17 cellular contexts compared by ENCODE assay signal in the genomic region with DNA sequence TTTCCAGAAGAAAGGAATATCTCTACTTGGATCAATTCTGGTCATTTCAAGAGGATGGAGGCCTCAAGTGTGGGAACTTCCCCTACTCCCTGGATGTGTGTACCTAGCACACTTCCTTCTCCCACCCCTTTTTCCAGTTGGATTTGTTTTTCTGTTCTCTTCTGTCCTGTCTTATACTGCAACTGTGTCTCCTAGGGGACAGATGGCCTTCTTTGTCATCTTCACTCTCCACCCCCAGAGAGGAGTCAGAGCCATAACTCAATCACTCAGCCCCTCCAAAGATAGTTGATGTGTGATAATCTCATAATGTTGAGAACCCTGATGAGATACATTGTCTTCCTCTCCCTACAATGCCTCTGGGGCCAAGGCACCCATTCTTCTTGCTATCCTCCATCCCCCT. TPM values are rescaled to one million over a fixed set of nuclear protein-coding genes. Genes with fewer than 3 reads are reported as not detected.
A peak's percentile ranks its signal among the peaks of the same experiment; 100 is the strongest.
DNase-seq lines count a peak whose midpoint lies in the region; ATAC-seq, FAIRE-seq and TF ChIP-seq lines count a peak whose summit lies in the region.
"Had no signal": no experiment of that assay in that cellular context is flagged by ENCODE, and none has a peak within 500 bp of the region (broad histone marks: within the 10 kb centered on the region; RNA-seq: fewer than 3 reads in every experiment).

No MANE protein-coding gene starts in this region.

- H3K27ac ChIP-seq in astrocyte (ENCODE audit: low read depth, low read length) (no peak overlapping the region), stomach smooth muscle (ENCODE audit: low read length) (peak overlapping the region; percentile 31)
- H3K27ac ChIP-seq: BLaER1 treated with 17β-estradiol and CSF1 and Interleukin-3, amounts not matched to agents 10 nM and 100 nM; Peyer's patch had no signal

- no peak for DNase-seq in activated naive CD4-positive, alpha-beta T cell (lab: John Stamatoyannopoulos, UW)
- DNase-seq in astrocyte (ENCODE audit: low read depth) (no peak), immature natural killer cell (no peak), SK-N-DZ (ENCODE audit: low spot score) (no peak)
- DNase-seq: HCEC 1CT, IMR-90, Kasumi-1, NCI-H187 treated with DMSO at 0.1 percent for 48 hours, NCI-H446 treated with DMSO at 0.1 percent for 48 hours, NCI-H774, Peyer's patch had no signal

- no peaks in the 10 kb centered on the region for H3K27me3 ChIP-seq in astrocyte (ENCODE audit: insufficient read depth, low read length)
- H3K27me3 ChIP-seq in stomach smooth muscle (ENCODE audit: control insufficient read depth in 1 of 2, insufficient read depth in 2 of 2, low read length in 2 of 2), result no peaks in the 10 kb centered on the region
- H3K27me3 ChIP-seq: Peyer's patch had no signal

- H3K79me2 ChIP-seq in astrocyte (ENCODE audit: insufficient read depth, low read length), result no peaks in the 10 kb centered on the region

- no peak overlapping the region for H3K4me2 ChIP-seq in astrocyte (ENCODE audit: low read length)

- H4K20me1 ChIP-seq in astrocyte (ENCODE audit: insufficient read depth, low read length), result no peaks in the 10 kb centered on the region
- H4K20me1 ChIP-seq: BLaER1 treated with 17β-estradiol and CSF1 and Interleukin-3, amounts not matched to agents 10 nM and 100 nM had no signal

- no peaks in the 10 kb centered on the region for H3K27me3 Mint-ChIP-seq in activated naive CD4-positive, alpha-beta T cell treated with anti-CD3 and anti-CD28 coated beads, Interleukin-2, amount 50 U/mL, for 24 hours
- H3K27me3 Mint-ChIP-seq in astrocyte (ENCODE audit: low read depth, unreplicated experiment) (peaks cover 1% of the 10 kb centered on the region), immature natural killer cell (ENCODE audit: low read depth in 3 of 3) (peaks cover 2 to 4% (median 3%) of the 10 kb centered on the region in 3 donors)

- H3K9me3 Mint-ChIP-seq in activated naive CD4-positive, alpha-beta T cell treated with anti-CD3 and anti-CD28 coated beads, Interleukin-2, amount 50 U/mL, for 24 hours, result no peaks in the 10 kb centered on the region
- H3K9me3 Mint-ChIP-seq in astrocyte (ENCODE audit: unreplicated experiment), result peaks cover 2% of the 10 kb centered on the region
- H3K9me3 Mint-ChIP-seq in immature natural killer cell, result no peaks in the 10 kb centered on the region

- no peak for ATAC-seq in HG03520 (IDR thresholded peaks at IDR 0.05; ENCODE audit: unreplicated experiment)
- ATAC-seq in GM19328 (IDR thresholded peaks at IDR 0.05; ENCODE audit: unreplicated experiment), result no peak

- H3K4me3 ChIP-seq in astrocyte (ENCODE audit: insufficient read depth, low read depth, low read length), result no peak overlapping the region
- no peak overlapping the region for H3K4me3 ChIP-seq in stomach smooth muscle (ENCODE audit: low read length in 2 of 2)
- H3K4me3 ChIP-seq: BLaER1 treated with 17β-estradiol and CSF1 and Interleukin-3, amounts not matched to agents 10 nM and 100 nM; Peyer's patch had no signal

- H3K9ac ChIP-seq in astrocyte (ENCODE audit: low read length), result no peak overlapping the region
- no peak overlapping the region for H3K9ac ChIP-seq in stomach smooth muscle (ENCODE audit: low read length in 2 of 2)
- H3K9ac ChIP-seq: BLaER1 treated with 17β-estradiol and CSF1 and Interleukin-3, amounts not matched to agents 10 nM and 100 nM had no signal

- no peak for TF ChIP-seq CTCF in astrocyte (IDR thresholded peaks at IDR 0.05; ENCODE audit: insufficient read depth, low read depth, low read length)

- H3K4me1 Mint-ChIP-seq in activated naive CD4-positive, alpha-beta T cell treated with anti-CD3 and anti-CD28 coated beads, Interleukin-2, amount 50 U/mL, for 24 hours, result peaks cover 31% of the 10 kb centered on the region
- peaks cover 17% of the 10 kb centered on the region for H3K4me1 Mint-ChIP-seq in astrocyte (ENCODE audit: low read depth, unreplicated experiment)
- H3K4me1 Mint-ChIP-seq in immature natural killer cell, result peaks cover 43 to 53% of the 10 kb centered on the region in 2 donors

- H3K27ac Mint-ChIP-seq in activated naive CD4-positive, alpha-beta T cell treated with anti-CD3 and anti-CD28 coated beads, Interleukin-2, amount 50 U/mL, for 24 hours, result peak overlapping the region; percentile 30
- no peak overlapping the region for H3K27ac Mint-ChIP-seq in astrocyte (ENCODE audit: unreplicated experiment)
- peak overlapping the region; percentile 51 to 98 (median 93) for H3K27ac Mint-ChIP-seq in immature natural killer cell

- H3K36me3 ChIP-seq in astrocyte (ENCODE audit: insufficient read depth, low read length) (peaks cover 2% of the 10 kb centered on the region), stomach smooth muscle (ENCODE audit: control insufficient read depth in 2 of 2, insufficient read depth in 2 of 2, low read length in 2 of 2) (peaks cover 9 to 34% of the 10 kb centered on the region in 2 donors)

- H3K4me1 ChIP-seq in astrocyte (ENCODE audit: insufficient read depth, low read length) (peaks cover 12% of the 10 kb centered on the region), stomach smooth muscle (ENCODE audit: control insufficient read depth, insufficient read depth, low read length) (peaks cover 26% of the 10 kb centered on the region)

- no peak overlapping the region for H2AFZ ChIP-seq in astrocyte (ENCODE audit: low read depth, low read length)

- no peak overlapping the region for H3K4me3 Mint-ChIP-seq in activated naive CD4-positive, alpha-beta T cell treated with anti-CD3 and anti-CD28 coated beads, Interleukin-2, amount 50 U/mL, for 24 hours
- H3K4me3 Mint-ChIP-seq in astrocyte (ENCODE audit: unreplicated experiment) (peak overlapping the region; percentile 66), immature natural killer cell (peak overlapping the region in 1 of 5 donors; percentile 22)

- H3K9me3 ChIP-seq in astrocyte (ENCODE audit: insufficient read depth, low read depth, low read length), result no peaks in the 10 kb centered on the region
- no peaks in the 10 kb centered on the region for H3K9me3 ChIP-seq in stomach smooth muscle (ENCODE audit: control insufficient read depth in 2 of 2, low read length in 2 of 2)
- H3K9me3 ChIP-seq: BLaER1 treated with 17β-estradiol and CSF1 and Interleukin-3, amounts not matched to agents 10 nM and 100 nM; Peyer's patch had no signal

- no peak for FAIRE-seq in astrocyte (lab: Jason Lieb, UNC)

- peaks cover 12% of the 10 kb centered on the region for H3K36me3 Mint-ChIP-seq in activated naive CD4-positive, alpha-beta T cell treated with anti-CD3 and anti-CD28 coated beads, Interleukin-2, amount 50 U/mL, for 24 hours
- peaks cover 41% of the 10 kb centered on the region for H3K36me3 Mint-ChIP-seq in astrocyte (ENCODE audit: low read depth, unreplicated experiment)
- peaks cover 24 to 46% (median 46%) of the 10 kb centered on the region in 3 donors for H3K36me3 Mint-ChIP-seq in immature natural killer cell

RNA-seq across cellular contexts. Expression of a gene that starts 2.1 kb away (rescaled TPM):
- 18.3 and 20.8 TPM in 2 replicates for total RNA-seq in astrocyte
- polyA plus RNA-seq in immature natural killer cell, result 10 to 100 TPM in 1 of 3 donors, 1 to 10 TPM in 2; 8.1 to 20.2 (median 9.5) TPM
- 52.8 and 68.0 TPM in 2 replicates for polyA plus RNA-seq in SK-N-DZ (2014; cell fraction: cytosol; rRNA removed)
- polyA plus RNA-seq in SK-N-DZ (2014; cell fraction: nucleus; rRNA removed), result 222 and 224 TPM in 2 replicates
- total RNA-seq: HT-29 had no signal

RNA-seq across cellular contexts. Expression of a gene that starts 8.7 kb away (rescaled TPM):
- 16.8 and 24.5 TPM in 2 replicates for total RNA-seq in astrocyte
- under 1 TPM in 1 of 3 donors, not detected in 2; 0.27 TPM for polyA plus RNA-seq in immature natural killer cell
- polyA plus RNA-seq in SK-N-DZ (2014; cell fraction: cytosol; rRNA removed), result 51.9 and 69.7 TPM in 2 replicates
- 189 and 482 TPM in 2 replicates for polyA plus RNA-seq in SK-N-DZ (2014; cell fraction: nucleus; rRNA removed)

RNA-seq across cellular contexts. Expression of a gene that starts 11.6 kb away (rescaled TPM):
- total RNA-seq in astrocyte, result 43.3 and 43.6 TPM in 2 replicates
- 10 to 100 TPM; 33.0 to 61.8 (median 54.1) TPM for polyA plus RNA-seq in immature natural killer cell
- polyA plus RNA-seq in SK-N-DZ (2014; cell fraction: cytosol; rRNA removed), result 21.4 and 26.5 TPM in 2 replicates
- 19.3 and 24.9 TPM in 2 replicates for polyA plus RNA-seq in SK-N-DZ (2014; cell fraction: nucleus; rRNA removed)

RNA-seq across cellular contexts. Expression of a gene that starts 30.5 kb away (rescaled TPM):
- total RNA-seq in astrocyte, result 2.5 and 2.6 TPM in 2 replicates
- not detected for polyA plus RNA-seq in immature natural killer cell
- 47.9 and 73.7 TPM in 2 replicates for polyA plus RNA-seq in SK-N-DZ (2014; cell fraction: cytosol; rRNA removed)
- polyA plus RNA-seq in SK-N-DZ (2014; cell fraction: nucleus; rRNA removed), result 154 and 191 TPM in 2 replicates

RNA-seq across cellular contexts. Expression of a gene that starts 52.7 kb away (rescaled TPM):
- 7.2 and 8.6 TPM in 2 replicates for total RNA-seq in astrocyte
- not detected for polyA plus RNA-seq in immature natural killer cell
- 18.1 and 20.0 TPM in 2 replicates for polyA plus RNA-seq in SK-N-DZ (2014; cell fraction: cytosol; rRNA removed)
- polyA plus RNA-seq in SK-N-DZ (2014; cell fraction: nucleus; rRNA removed), result 59.9 and 84.5 TPM in 2 replicates
- total RNA-seq: HT-29 had no signal
